In genomic region chr16:27179500-27180072, GRCh38 we compare ENCODE assay signal across 8 cellular contexts. TPM values are rescaled to one million over a fixed set of nuclear protein-coding genes. Genes with fewer than 3 reads are reported as not detected.
A peak's percentile ranks its signal among the peaks of the same experiment; 100 is the strongest.
DNase-seq lines count a peak whose midpoint lies in the region; ATAC-seq and TF ChIP-seq lines count a peak whose summit lies in the region.

No MANE protein-coding gene starts in this region.

- CTCF ChIA-PET in GM10248 (lab: Yijun Ruan, JAX) = interaction anchor here (0.6 to 5.2 kb wide), 52 partner anchors 8 to 319 kb away, joined by 3 to 57 read pairs (median 4); partner anchors contain the start of gene KDM8
- CTCF ChIA-PET in activated CD4-positive, alpha-beta memory T cell treated with anti-CD3 and anti-CD28 coated beads for 36 hours (lab: Charles Lee) = interaction anchor here (0.8 to 5.1 kb wide), 45 partner anchors 8 to 277 kb away, joined by 3 to 73 read pairs (median 5); partner anchors contain the start of gene KDM8

- POLR2A ChIA-PET in GM10248 (lab: Yijun Ruan, JAX) = no interaction called here
- POLR2A ChIA-PET in activated CD4-positive, alpha-beta memory T cell treated with anti-CD3 and anti-CD28 coated beads for 36 hours (lab: Charles Lee) = interaction anchor here (0.6 to 1.7 kb wide), 7 partner anchors 10 to 1307 kb away, joined by 3 to 6 read pairs (median 3); partner anchors contain the start of genes KDM8 and NSMCE1

- H3K27ac ChIP-seq in dorsolateral prefrontal cortex = no peak overlapping the region

- H3K36me3 Mint-ChIP-seq in activated CD4-positive, alpha-beta memory T cell treated with anti-CD3 and anti-CD28 coated beads for 36 hours = no peaks in the 10 kb centered on the region
- no peaks in the 10 kb centered on the region for H3K36me3 Mint-ChIP-seq in memory B cell

- H3K27me3 Mint-ChIP-seq in activated CD4-positive, alpha-beta memory T cell treated with anti-CD3 and anti-CD28 coated beads for 36 hours = no peaks in the 10 kb centered on the region
- peaks cover 1% of the 10 kb centered on the region for H3K27me3 Mint-ChIP-seq in memory B cell

- no peak overlapping the region for H3K4me3 ChIP-seq in dorsolateral prefrontal cortex

- peak; percentile 88 for DNase-seq in GM10248 (ENCODE audit: extremely low spot score)
- peak; percentile 45 for DNase-seq in NCI-H748 (lab: John Stamatoyannopoulos, UW; ENCODE audit: unreplicated experiment)
- DNase-seq in activated CD4-positive, alpha-beta memory T cell treated with anti-CD3 and anti-CD28 coated beads for 36 hours = peak; percentile 94
- peak in 9 of 10 donors; percentile 9 to 67 (median 55) for DNase-seq in dorsolateral prefrontal cortex
- DNase-seq in memory B cell (ENCODE audit: low spot score in 2 of 2) = peak; percentile 76 to 78
- DNase-seq in stimulated activated CD8-positive, alpha-beta memory T cell treated with anti-CD3 and anti-CD28 coated beads, Interleukin-2, amount 100 ng/mL, for 1 hour (ENCODE audit: low read depth in 2 of 2) = peak; percentile 66 to 72

- peaks cover 3% of the 10 kb centered on the region for H3K9me3 Mint-ChIP-seq in activated CD4-positive, alpha-beta memory T cell treated with anti-CD3 and anti-CD28 coated beads for 36 hours
- H3K9me3 Mint-ChIP-seq in memory B cell = no peaks in the 10 kb centered on the region

- TF ChIP-seq CTCF in GM10248 (IDR thresholded peaks at IDR 0.05; ENCODE audit: control extremely low read depth, extremely low read depth, low read depth, missing control alignments) = peak; percentile 95
- peak; percentile 45 to 86 (median 76) for TF ChIP-seq CTCF in dorsolateral prefrontal cortex (IDR thresholded peaks at IDR 0.05 in 54 of 56, conservative IDR thresholded peaks at IDR 0.05 in 2 of 56; ENCODE audit: low read depth in 1 of 56, partially characterized antibody in 56 of 56)

- peak overlapping the region; percentile 48 for H3K27ac Mint-ChIP-seq in activated CD4-positive, alpha-beta memory T cell treated with anti-CD3 and anti-CD28 coated beads for 36 hours
- H3K27ac Mint-ChIP-seq in memory B cell = no peak overlapping the region

- ATAC-seq in HG02623 (IDR thresholded peaks at IDR 0.05; ENCODE audit: unreplicated experiment) = peak; percentile 47
- peak; percentile 98 for ATAC-seq in memory B cell (ENCODE audit: low read depth)
- no peak for ATAC-seq in GM18520 (IDR thresholded peaks at IDR 0.05; ENCODE audit: unreplicated experiment)

- peak overlapping the region; percentile 39 for H3K4me3 Mint-ChIP-seq in activated CD4-positive, alpha-beta memory T cell treated with anti-CD3 and anti-CD28 coated beads for 36 hours
- no peak overlapping the region for H3K4me3 Mint-ChIP-seq in memory B cell

- H3K27me3 ChIP-seq in dorsolateral prefrontal cortex = peaks cover 0 to 12% (median 0%) of the 10 kb centered on the region in 45 donors

- intact Hi-C loops in activated CD4-positive, alpha-beta memory T cell treated with anti-CD3 and anti-CD28 coated beads for 36 hours (cut with micrococcal nuclease) = loop anchor here (1.0 to 2.0 kb wide), 6 partner anchors 20 to 277 kb away; partner anchors contain the start of gene KDM8
- intact Hi-C loops in dorsolateral prefrontal cortex (cut with DNase I) = loop anchor here (2.0 to 10.0 kb wide), 4 partner anchors 185 to 275 kb away; no protein-coding TSS in a partner anchor

- H3K4me1 Mint-ChIP-seq in activated CD4-positive, alpha-beta memory T cell treated with anti-CD3 and anti-CD28 coated beads for 36 hours (ENCODE audit: low read depth) = peaks cover 36% of the 10 kb centered on the region
- peaks cover 10% of the 10 kb centered on the region for H3K4me1 Mint-ChIP-seq in memory B cell

RNA-seq across cellular contexts. Expression of gene KDM8, which starts 23.7 kb away (rescaled TPM):
- total RNA-seq in activated CD4-positive, alpha-beta memory T cell treated with anti-CD3 and anti-CD28 coated beads for 36 hours = 1 to 10 TPM; 8.7 to 9.7 TPM
- 10 to 100 TPM in 117 of 120 experiments, 1 to 10 TPM in 3; 8.7 to 25.5 (median 15.1) TPM for total RNA-seq in dorsolateral prefrontal cortex
